17 cellular contexts compared by ENCODE assay signal in genomic region chr7:2162959-2163358, GRCh38.
DNase-seq lines count a peak whose midpoint lies in the region; ATAC-seq and TF ChIP-seq lines count a peak whose summit lies in the region.
"Had no signal": no experiment of that assay in that cellular context is flagged by ENCODE, and none has a peak within 500 bp of the region (broad histone marks: within the 10 kb centered on the region; RNA-seq: fewer than 3 reads in every experiment).

No MANE protein-coding gene starts in this region.

- peaks cover 14% of the 10 kb centered on the region for H3F3A ChIP-seq in DOHH2 (ENCODE audit: control insufficient read depth, insufficient read depth)

- no peak overlapping the region for H3K27ac Mint-ChIP-seq in activated CD8-positive, alpha-beta T cell treated with anti-CD3 and anti-CD28 coated beads, Interleukin-2, amount 10 ng/mL, durations not matched to agents 7 days and 5 days
- H3K27ac Mint-ChIP-seq: activated naive CD4-positive, alpha-beta T cell treated with anti-CD3 and anti-CD28 coated beads for 36 hours; memory B cell; T-helper 1 cell treated with Interleukin-12 subunit alpha and Interleukin-12 subunit beta and Interleukin-4 antibody, amounts not matched to agents 30 μg/mL and 1 μg/mL, for 36 hours had no signal

- H3K4me3 ChIP-seq in DOHH2 (ENCODE audit: low read length), result no peak overlapping the region

- CTCF ChIA-PET in activated CD8-positive, alpha-beta T cell treated with anti-CD3 and anti-CD28 coated beads, Interleukin-2, amount 10 ng/mL, durations not matched to agents 7 days and 5 days (lab: Charles Lee), result no interaction called here

- H3K9me2 ChIP-seq in DOHH2 (replicated peaks; ENCODE audit: control insufficient read depth, low read length), result no peaks in the 10 kb centered on the region

- H3K4me1 ChIP-seq in DOHH2 (ENCODE audit: control insufficient read depth, low read length), result peaks cover 84% of the 10 kb centered on the region
- H3K4me1 ChIP-seq: foreskin keratinocyte had no signal

- H3K27me3 Mint-ChIP-seq in activated CD8-positive, alpha-beta T cell treated with anti-CD3 and anti-CD28 coated beads, Interleukin-2, amount 10 ng/mL, durations not matched to agents 7 days and 5 days (ENCODE audit: low read depth), result no peaks in the 10 kb centered on the region
- H3K27me3 Mint-ChIP-seq: memory B cell had no signal

- TF ChIP-seq CTCF in 22Rv1 (IDR thresholded peaks at IDR 0.05) (no peak), DOHH2 (IDR thresholded peaks at IDR 0.05; ENCODE audit: low read depth, low read length, poor library complexity, severe bottlenecking) (no peak)

- H3K9me3 Mint-ChIP-seq in activated CD8-positive, alpha-beta T cell treated with anti-CD3 and anti-CD28 coated beads, Interleukin-2, amount 10 ng/mL, durations not matched to agents 7 days and 5 days (ENCODE audit: insufficient read depth), result no peaks in the 10 kb centered on the region
- H3K9me3 Mint-ChIP-seq: activated naive CD4-positive, alpha-beta T cell treated with anti-CD3 and anti-CD28 coated beads for 36 hours; memory B cell; T-helper 1 cell treated with Interleukin-12 subunit alpha and Interleukin-12 subunit beta and Interleukin-4 antibody, amounts not matched to agents 30 μg/mL and 1 μg/mL, for 36 hours had no signal

- DNase-seq in left ventricle myocardium superior (peak; percentile 23), AG20443 (ENCODE audit: low spot score) (no peak), NCI-H2107 treated with DMSO at 0.1 percent for 48 hours (lab: John Stamatoyannopoulos, UW; ENCODE audit: unreplicated experiment) (no peak)
- DNase-seq in activated CD8-positive, alpha-beta T cell treated with anti-CD3 and anti-CD28 coated beads, Interleukin-2, amount 10 ng/mL, durations not matched to agents 7 days and 5 days, result no peak
- DNase-seq: activated CD4-positive, alpha-beta T cell treated with anti-CD3 and anti-CD28 coated beads for 1 hour; activated naive CD4-positive, alpha-beta T cell treated with anti-CD3 and anti-CD28 coated beads for 36 hours; AML-193; foreskin keratinocyte; NCI-H1436; NCI-H526 treated with DMSO at 0.1 percent for 48 hours had no signal

- intact Hi-C loops in left ventricle myocardium superior (cut with micrococcal nuclease), result no loop called here

- no peaks in the 10 kb centered on the region for H3K27me3 ChIP-seq in DOHH2 (ENCODE audit: control insufficient read depth, low read length)
- H3K27me3 ChIP-seq: foreskin keratinocyte, neutrophil had no signal

- ATAC-seq in SK-N-SH treated with all-trans-retinoic acid at 6 μM for 48 hours (peak; percentile 41; the same call in 2 of the 3 replicates), left ventricle myocardium superior (peak; percentile 52), HG03565 (IDR thresholded peaks at IDR 0.05; ENCODE audit: unreplicated experiment) (no peak)
- ATAC-seq in activated CD8-positive, alpha-beta T cell treated with anti-CD3 and anti-CD28 coated beads, Interleukin-2, amount 10 ng/mL, durations not matched to agents 7 days and 5 days, result no peak
- ATAC-seq: foreskin keratinocyte had no signal

- H3K4me2 ChIP-seq in DOHH2 (ENCODE audit: low read length), result no peak overlapping the region

- POLR2A ChIA-PET in activated CD8-positive, alpha-beta T cell treated with anti-CD3 and anti-CD28 coated beads, Interleukin-2, amount 10 ng/mL, durations not matched to agents 7 days and 5 days (lab: Charles Lee), result no interaction called here

- H3K27ac ChIP-seq in 22Rv1, result peak overlapping the region; percentile 2
- 0 out of 2 replicates have a peak overlapping the region, but pooled peaks have one; percentile 0 for H3K27ac ChIP-seq in DOHH2 (ENCODE audit: low read depth, low read length)
- H3K27ac ChIP-seq: foreskin keratinocyte, neutrophil had no signal

- H4K20me1 ChIP-seq in DOHH2 (ENCODE audit: control insufficient read depth, insufficient read depth, low read depth, low read length), result no peaks in the 10 kb centered on the region

- no peaks in the 10 kb centered on the region for H3K36me3 Mint-ChIP-seq in activated CD8-positive, alpha-beta T cell treated with anti-CD3 and anti-CD28 coated beads, Interleukin-2, amount 10 ng/mL, durations not matched to agents 7 days and 5 days (ENCODE audit: low read depth)

- no peaks in the 10 kb centered on the region for H3K4me1 Mint-ChIP-seq in activated CD8-positive, alpha-beta T cell treated with anti-CD3 and anti-CD28 coated beads, Interleukin-2, amount 10 ng/mL, durations not matched to agents 7 days and 5 days (ENCODE audit: low read depth)

- no peaks in the 10 kb centered on the region for H3K9me3 ChIP-seq in DOHH2 (ENCODE audit: control insufficient read depth, insufficient read depth, low read length)
- H3K9me3 ChIP-seq: neutrophil had no signal

- no peak overlapping the region for H3K4me3 Mint-ChIP-seq in activated CD8-positive, alpha-beta T cell treated with anti-CD3 and anti-CD28 coated beads, Interleukin-2, amount 10 ng/mL, durations not matched to agents 7 days and 5 days
- H3K4me3 Mint-ChIP-seq: activated naive CD4-positive, alpha-beta T cell treated with anti-CD3 and anti-CD28 coated beads for 36 hours; memory B cell; T-helper 1 cell treated with Interleukin-12 subunit alpha and Interleukin-12 subunit beta and Interleukin-4 antibody, amounts not matched to agents 30 μg/mL and 1 μg/mL, for 36 hours had no signal

- H3K79me2 ChIP-seq in DOHH2 (ENCODE audit: control insufficient read depth, low read length), result peaks cover 28% of the 10 kb centered on the region

- peaks cover 26% of the 10 kb centered on the region for H3K36me3 ChIP-seq in DOHH2 (ENCODE audit: control insufficient read depth, low read length)
- H3K36me3 ChIP-seq: neutrophil had no signal

TF ChIP-seq in SK-N-SH treated with all-trans-retinoic acid at 6 μM for 48 hours, 23 proteins besides CTCF, POLR2A, EP300 and RAD21 (continues in another document):
- TF ChIP-seq TOX (CRISPR knock-in tag; IDR thresholded peaks at IDR 0.05; ENCODE audit: borderline replicate concordance) (no peak), PPARA (CRISPR knock-in tag; IDR thresholded peaks at IDR 0.05; ENCODE audit: borderline replicate concordance) (no peak), SNAI2 (CRISPR knock-in tag; IDR thresholded peaks at IDR 0.05) (peak; percentile 75; the same call in 1 of the 2 replicates), ESRRG (CRISPR knock-in tag; IDR thresholded peaks at IDR 0.05) (no peak), CSRNP3 (CRISPR knock-in tag; IDR thresholded peaks at IDR 0.05) (no peak), TCF4 (CRISPR knock-in tag; IDR thresholded peaks at IDR 0.05; ENCODE audit: borderline replicate concordance) (peak; percentile 28; the same call in 1 of the 2 replicates), ZC3H10 (CRISPR knock-in tag; IDR thresholded peaks at IDR 0.05) (no peak), ZFP3 (CRISPR knock-in tag; IDR thresholded peaks at IDR 0.05) (no peak), ZNF8 (CRISPR knock-in tag; IDR thresholded peaks at IDR 0.05) (peak; percentile 29; the same call in 1 of the 2 replicates), OSR1 (CRISPR knock-in tag; IDR thresholded peaks at IDR 0.05) (no peak), ZNF565 (CRISPR knock-in tag; conservative IDR thresholded peaks at IDR 0.05; ENCODE audit: low read depth) (no peak), ZFP30 (CRISPR knock-in tag; IDR thresholded peaks at IDR 0.05) (no peak), BACH2 (CRISPR knock-in tag; IDR thresholded peaks at IDR 0.05; ENCODE audit: borderline replicate concordance) (no peak), CREB5 (CRISPR knock-in tag; IDR thresholded peaks at IDR 0.05; ENCODE audit: low read depth) (0 out of 2 replicates have a peak, but pooled peaks have one; percentile 39), CSDC2 (CRISPR knock-in tag; IDR thresholded peaks at IDR 0.05) (no peak), POU6F1 (CRISPR knock-in tag; IDR thresholded peaks at IDR 0.05; ENCODE audit: borderline replicate concordance, low read depth) (no peak)

Comparison
In these comparisons a context has a peak if more than half of its experiments do, and no peak if none do; other contexts are left out.
1. ATAC-seq: peak in SK-N-SH treated with all-trans-retinoic acid at 6 μM for 48 hours (single experiment) and left ventricle myocardium superior (single experiment); none in activated CD8-positive, alpha-beta T cell treated with anti-CD3 and anti-CD28 coated beads, Interleukin-2, amount 10 ng/mL, durations not matched to agents 7 days and 5 days (single experiment) and HG03565 (single experiment).